ENCODE assay signal across 12 cellular contexts in genomic region chr1:39116868-39117728, GRCh38.
DNase-seq lines count a peak whose midpoint lies in the region; ATAC-seq and TF ChIP-seq lines count a peak whose summit lies in the region.
"Had no signal": no experiment of that assay in that cellular context is flagged by ENCODE, and none has a peak within 500 bp of the region (broad histone marks: within the 10 kb centered on the region; RNA-seq: fewer than 3 reads in every experiment).

No MANE protein-coding gene starts in this region.

- CTCF ChIA-PET in GM10248 (lab: Yijun Ruan, JAX), result interaction anchor here (0.9 to 1.3 kb wide), 3 partner anchors 25 to 75 kb away, joined by 3 to 4 read pairs (median 4); no protein-coding TSS in a partner anchor

- no peaks in the 10 kb centered on the region for H3K9me3 ChIP-seq in psoas muscle
- H3K9me3 ChIP-seq: thoracic aorta had no signal

- H3K4me1 ChIP-seq in psoas muscle, result peaks cover 53% of the 10 kb centered on the region

- H3K4me3 ChIP-seq in fibroblast of pulmonary artery (replicated peaks; ENCODE audit: low read depth, low read length), result no peak overlapping the region
- no peak overlapping the region for H3K4me3 ChIP-seq in psoas muscle
- H3K4me3 ChIP-seq in coronary artery, result no peak overlapping the region
- H3K4me3 ChIP-seq: thoracic aorta had no signal

- no peaks in the 10 kb centered on the region for H3K27me3 ChIP-seq in psoas muscle (ENCODE audit: insufficient read depth in 3 of 3, low read length in 2 of 3)

- POLR2A ChIA-PET in GM10248 (lab: Yijun Ruan, JAX), result no interaction called here

- 85 to 92% (median 91%) methylated on average over 3 of the region's 3 CpGs for WGBS in psoas muscle, 3 donors

- H3K36me3 ChIP-seq in psoas muscle (ENCODE audit: insufficient read depth in 1 of 2, low read depth in 1 of 2), result peaks cover 3 to 4% of the 10 kb centered on the region in 2 donors
- H3K36me3 ChIP-seq: thoracic aorta had no signal

- H3K27ac ChIP-seq in psoas muscle (peak overlapping the region; percentile 1), coronary artery (no peak overlapping the region)
- H3K27ac ChIP-seq: thoracic aorta had no signal

- no peak for TF ChIP-seq CTCF in fibroblast of pulmonary artery (IDR thresholded peaks at IDR 0.05; ENCODE audit: low read length, missing control alignments)
- no peak for TF ChIP-seq CTCF in psoas muscle (IDR thresholded peaks at IDR 0.05)
- no peak for TF ChIP-seq CTCF in coronary artery (IDR thresholded peaks at IDR 0.05)
- no peak for TF ChIP-seq CTCF in GM10248 (IDR thresholded peaks at IDR 0.05; ENCODE audit: control extremely low read depth, extremely low read depth, low read depth, missing control alignments)

- intact Hi-C loops in psoas muscle (cut with DNase I), result no loop called here
- intact Hi-C loops in sciatic nerve (cut with DNase I), result no loop called here

- DNase-seq in H4 (ENCODE audit: low spot score) (peak; percentile 38), fibroblast of pulmonary artery (ENCODE audit: low read depth) (peak; percentile 66), psoas muscle (no peak), DMS114 treated with DMSO at 0.1 percent for 48 hours (lab: John Stamatoyannopoulos, UW; ENCODE audit: unreplicated experiment) (no peak), coronary artery (ENCODE audit: low spot score) (no peak), sciatic nerve (ENCODE audit: low spot score) (no peak), GM10248 (ENCODE audit: extremely low spot score) (no peak)
- DNase-seq: activated T-cell treated with anti-CD3 and anti-CD28 coated beads, Interleukin-2, amount 50 U/mL, for 24 hours; naive B cell; stimulated activated CD4-positive, alpha-beta T cell treated with anti-CD3 and anti-CD28 coated beads, Interleukin-4, amount 100 ng/mL, for 1 hour had no signal

- ATAC-seq in SK-N-SH treated with all-trans-retinoic acid at 6 μM for 48 hours (peak; percentile 83), psoas muscle (peak in 1 of 4 donors; percentile 31), sciatic nerve (no peak)

TF ChIP-seq in SK-N-SH treated with all-trans-retinoic acid at 6 μM for 48 hours, 23 proteins besides CTCF, POLR2A, EP300 and RAD21:
- TF ChIP-seq SNAI2 (CRISPR knock-in tag; IDR thresholded peaks at IDR 0.05) (no peak), ZFP30 (CRISPR knock-in tag; IDR thresholded peaks at IDR 0.05) (no peak), ESRRG (CRISPR knock-in tag; IDR thresholded peaks at IDR 0.05) (no peak), ZFP3 (CRISPR knock-in tag; IDR thresholded peaks at IDR 0.05) (no peak), ZNF70 (CRISPR knock-in tag; IDR thresholded peaks at IDR 0.05) (no peak), OSR1 (CRISPR knock-in tag; IDR thresholded peaks at IDR 0.05) (no peak), ISL1 (CRISPR knock-in tag; IDR thresholded peaks at IDR 0.05) (peak; percentile 37; the same call in 1 of the 2 replicates), TOX (CRISPR knock-in tag; IDR thresholded peaks at IDR 0.05; ENCODE audit: borderline replicate concordance) (peak; percentile 26; the same call in 1 of the 2 replicates), ARNTL (CRISPR knock-in tag; IDR thresholded peaks at IDR 0.05; ENCODE audit: borderline replicate concordance, low read depth) (no peak), ZNF565 (CRISPR knock-in tag; conservative IDR thresholded peaks at IDR 0.05; ENCODE audit: low read depth) (no peak), ZNF8 (CRISPR knock-in tag; IDR thresholded peaks at IDR 0.05) (no peak)
- TF ChIP-seq, protein P1, sequence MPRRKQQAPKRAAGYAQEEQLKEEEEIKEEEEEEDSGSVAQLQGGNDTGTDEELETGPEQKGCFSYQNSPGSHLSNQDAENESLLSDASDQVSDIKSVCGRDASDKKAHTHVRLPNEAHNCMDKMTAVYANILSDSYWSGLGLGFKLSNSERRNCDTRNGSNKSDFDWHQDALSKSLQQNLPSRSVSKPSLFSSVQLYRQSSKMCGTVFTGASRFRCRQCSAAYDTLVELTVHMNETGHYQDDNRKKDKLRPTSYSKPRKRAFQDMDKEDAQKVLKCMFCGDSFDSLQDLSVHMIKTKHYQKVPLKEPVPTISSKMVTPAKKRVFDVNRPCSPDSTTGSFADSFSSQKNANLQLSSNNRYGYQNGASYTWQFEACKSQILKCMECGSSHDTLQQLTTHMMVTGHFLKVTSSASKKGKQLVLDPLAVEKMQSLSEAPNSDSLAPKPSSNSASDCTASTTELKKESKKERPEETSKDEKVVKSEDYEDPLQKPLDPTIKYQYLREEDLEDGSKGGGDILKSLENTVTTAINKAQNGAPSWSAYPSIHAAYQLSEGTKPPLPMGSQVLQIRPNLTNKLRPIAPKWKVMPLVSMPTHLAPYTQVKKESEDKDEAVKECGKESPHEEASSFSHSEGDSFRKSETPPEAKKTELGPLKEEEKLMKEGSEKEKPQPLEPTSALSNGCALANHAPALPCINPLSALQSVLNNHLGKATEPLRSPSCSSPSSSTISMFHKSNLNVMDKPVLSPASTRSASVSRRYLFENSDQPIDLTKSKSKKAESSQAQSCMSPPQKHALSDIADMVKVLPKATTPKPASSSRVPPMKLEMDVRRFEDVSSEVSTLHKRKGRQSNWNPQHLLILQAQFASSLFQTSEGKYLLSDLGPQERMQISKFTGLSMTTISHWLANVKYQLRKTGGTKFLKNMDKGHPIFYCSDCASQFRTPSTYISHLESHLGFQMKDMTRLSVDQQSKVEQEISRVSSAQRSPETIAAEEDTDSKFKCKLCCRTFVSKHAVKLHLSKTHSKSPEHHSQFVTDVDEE (CRISPR knock-in tag; IDR thresholded peaks at IDR 0.05), result no peak
- TF ChIP-seq, protein P2, sequence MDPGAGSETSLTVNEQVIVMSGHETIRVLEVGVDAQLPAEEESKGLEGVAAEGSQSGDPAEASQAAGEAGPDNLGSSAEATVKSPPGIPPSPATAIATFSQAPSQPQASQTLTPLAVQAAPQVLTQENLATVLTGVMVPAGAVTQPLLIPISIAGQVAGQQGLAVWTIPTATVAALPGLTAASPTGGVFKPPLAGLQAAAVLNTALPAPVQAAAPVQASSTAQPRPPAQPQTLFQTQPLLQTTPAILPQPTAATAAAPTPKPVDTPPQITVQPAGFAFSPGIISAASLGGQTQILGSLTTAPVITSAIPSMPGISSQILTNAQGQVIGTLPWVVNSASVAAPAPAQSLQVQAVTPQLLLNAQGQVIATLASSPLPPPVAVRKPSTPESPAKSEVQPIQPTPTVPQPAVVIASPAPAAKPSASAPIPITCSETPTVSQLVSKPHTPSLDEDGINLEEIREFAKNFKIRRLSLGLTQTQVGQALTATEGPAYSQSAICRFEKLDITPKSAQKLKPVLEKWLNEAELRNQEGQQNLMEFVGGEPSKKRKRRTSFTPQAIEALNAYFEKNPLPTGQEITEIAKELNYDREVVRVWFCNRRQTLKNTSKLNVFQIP (CRISPR knock-in tag; IDR thresholded peaks at IDR 0.05; ENCODE audit: borderline replicate concordance, low read depth), result no peak
- TF ChIP-seq, protein P3, sequence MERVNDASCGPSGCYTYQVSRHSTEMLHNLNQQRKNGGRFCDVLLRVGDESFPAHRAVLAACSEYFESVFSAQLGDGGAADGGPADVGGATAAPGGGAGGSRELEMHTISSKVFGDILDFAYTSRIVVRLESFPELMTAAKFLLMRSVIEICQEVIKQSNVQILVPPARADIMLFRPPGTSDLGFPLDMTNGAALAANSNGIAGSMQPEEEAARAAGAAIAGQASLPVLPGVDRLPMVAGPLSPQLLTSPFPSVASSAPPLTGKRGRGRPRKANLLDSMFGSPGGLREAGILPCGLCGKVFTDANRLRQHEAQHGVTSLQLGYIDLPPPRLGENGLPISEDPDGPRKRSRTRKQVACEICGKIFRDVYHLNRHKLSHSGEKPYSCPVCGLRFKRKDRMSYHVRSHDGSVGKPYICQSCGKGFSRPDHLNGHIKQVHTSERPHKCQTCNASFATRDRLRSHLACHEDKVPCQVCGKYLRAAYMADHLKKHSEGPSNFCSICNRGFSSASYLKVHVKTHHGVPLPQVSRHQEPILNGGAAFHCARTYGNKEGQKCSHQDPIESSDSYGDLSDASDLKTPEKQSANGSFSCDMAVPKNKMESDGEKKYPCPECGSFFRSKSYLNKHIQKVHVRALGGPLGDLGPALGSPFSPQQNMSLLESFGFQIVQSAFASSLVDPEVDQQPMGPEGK (CRISPR knock-in tag; IDR thresholded peaks at IDR 0.05; ENCODE audit: borderline replicate concordance), result no peak

Comparison
In these comparisons a context has a peak if more than half of its experiments do, and no peak if none do; other contexts are left out.
1. DNase-seq: peak in H4 (single experiment) and fibroblast of pulmonary artery (single experiment); none in psoas muscle (0 of 2), DMS114 treated with DMSO at 0.1 percent for 48 hours (single experiment), coronary artery (single experiment), sciatic nerve (single experiment) and GM10248 (single experiment).